ENCODE assay signal across 20 cellular contexts in the genomic region with DNA sequence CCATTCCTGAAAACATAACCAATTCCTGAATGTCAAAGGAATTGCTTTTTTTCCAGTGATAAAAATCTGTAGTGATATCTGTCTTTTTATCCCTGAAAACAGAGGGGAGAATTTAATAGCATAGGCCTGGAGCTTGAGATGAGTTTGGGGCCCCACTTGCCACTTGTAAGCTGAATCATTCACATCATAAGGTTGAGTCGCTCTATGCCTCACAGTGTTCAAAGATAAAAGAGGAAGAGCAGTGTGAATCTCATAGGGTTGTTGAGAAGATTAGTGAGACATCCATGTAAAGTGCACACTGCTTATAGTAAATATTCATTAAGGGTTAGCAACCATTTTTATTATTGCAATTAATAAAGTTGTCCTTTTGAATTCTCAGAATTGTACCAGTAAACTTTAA.
DNase-seq lines count a peak whose midpoint lies in the region; ATAC-seq lines count a peak whose summit lies in the region.
"Had no signal": no experiment of that assay in that cellular context is flagged by ENCODE, and none has a peak within 500 bp of the region (broad histone marks: within the 10 kb centered on the region; RNA-seq: fewer than 3 reads in every experiment).

No MANE protein-coding gene starts in this region.

- DNase-seq in Daoy (ENCODE audit: low read depth), result peak; percentile 21
- DNase-seq in HT1080 (ENCODE audit: low read depth), result peak; percentile 40
- peak; percentile 21 for DNase-seq in RKO (ENCODE audit: low spot score)
- peak; percentile 12 for DNase-seq in glomerular visceral epithelial cell (ENCODE audit: extremely low spot score)
- no peak for DNase-seq in NCI-H1436 (lab: John Stamatoyannopoulos, UW)
- DNase-seq in cortex of kidney (lab: John Stamatoyannopoulos, UW), result no peak
- DNase-seq: BE2C; CD4-positive, alpha-beta memory T cell; DMS79 treated with DMSO at 0.1 percent for 48 hours; GF-D8; HFFc6; MG63; NCI-H1417; NCI-H2029 treated with DMSO at 0.1 percent for 48 hours; NCI-H526 treated with DMSO at 0.1 percent for 48 hours; SIG-M5; SW 1271 had no signal

- no peak for ATAC-seq in HG03039 (IDR thresholded peaks at IDR 0.05; ENCODE audit: unreplicated experiment)
- ATAC-seq: GM23338, Panc1 had no signal

Comparison
In these comparisons a context has a peak if more than half of its experiments do, and no peak if none do; other contexts are left out.
1. DNase-seq: peak in Daoy (single experiment), HT1080 (single experiment), RKO (single experiment) and glomerular visceral epithelial cell (single experiment); none in NCI-H1436 (single experiment) and cortex of kidney (single experiment).